In genomic region chr1:154352245-154352580, GRCh38 we compare ENCODE assay signal across 8 cellular contexts. TPM values are rescaled to one million over a fixed set of nuclear protein-coding genes. Genes with fewer than 3 reads are reported as not detected.
DNase-seq lines count a peak whose midpoint lies in the region; ATAC-seq and TF ChIP-seq lines count a peak whose summit lies in the region.

No MANE protein-coding gene starts in this region.

- H3K27me3 Mint-ChIP-seq in CD4-positive, alpha-beta memory T cell, result no peaks in the 10 kb centered on the region

- TF ChIP-seq POLR2A in Peyer's patch (IDR thresholded peaks at IDR 0.05), result no peak
- no peak for TF ChIP-seq POLR2A in esophagus muscularis mucosa (IDR thresholded peaks at IDR 0.05; ENCODE audit: low read depth)

- peak overlapping the region; percentile 69 to 77 for H3K4me3 ChIP-seq in CD4-positive, alpha-beta memory T cell (ENCODE audit: low read length in 2 of 2)
- H3K4me3 ChIP-seq in Peyer's patch (peak overlapping the region; percentile 33 to 59 (median 48)), esophagus muscularis mucosa (peak overlapping the region; percentile 47 to 56 (median 50)), parathyroid adenoma (ENCODE audit: low read depth, low read length) (peak overlapping the region; percentile 19)

- peaks cover 33 to 67% (median 48%) of the 10 kb centered on the region in 4 donors for H3K4me1 Mint-ChIP-seq in CD4-positive, alpha-beta memory T cell

- DNase-seq in CD4-positive, alpha-beta memory T cell, result peak in 1 of 5 donors; percentile 22
- DNase-seq in Peyer's patch (no peak), esophagus muscularis mucosa (ENCODE audit: extremely low spot score) (no peak), foreskin melanocyte (no peak)

- no peaks in the 10 kb centered on the region for H3K79me2 ChIP-seq in parathyroid adenoma

- peaks cover 0 to 2% (median 0%) of the 10 kb centered on the region in 8 donors for H3K9me3 Mint-ChIP-seq in CD4-positive, alpha-beta memory T cell

- peaks cover 59% of the 10 kb centered on the region for H3K4me1 ChIP-seq in CD4-positive, alpha-beta memory T cell (ENCODE audit: insufficient read depth, low read length)
- H3K4me1 ChIP-seq in Peyer's patch (peaks cover 5 to 38% (median 10%) of the 10 kb centered on the region in 4 donors), esophagus muscularis mucosa (peaks cover 19 to 39% (median 31%) of the 10 kb centered on the region in 4 donors), parathyroid adenoma (no peaks in the 10 kb centered on the region)

- H3K36me3 Mint-ChIP-seq in CD4-positive, alpha-beta memory T cell, result peaks cover 21 to 33% of the 10 kb centered on the region in 2 donors

- peak overlapping the region; percentile 88 for H2AFZ ChIP-seq in parathyroid adenoma

- peaks cover 25% of the 10 kb centered on the region for H3K36me3 ChIP-seq in CD4-positive, alpha-beta memory T cell (ENCODE audit: insufficient read depth, low read length)
- H3K36me3 ChIP-seq in Peyer's patch (peaks cover 0 to 11% (median 0%) of the 10 kb centered on the region in 3 donors), esophagus muscularis mucosa (peaks cover 23 to 33% (median 25%) of the 10 kb centered on the region in 4 donors), parathyroid adenoma (ENCODE audit: control insufficient read depth, insufficient read depth, low read length) (no peaks in the 10 kb centered on the region)

- WGBS in esophagus muscularis mucosa, result 21% methylated on average over 9 of the region's 9 CpGs

- peak overlapping the region; percentile 63 for H3K4me2 ChIP-seq in parathyroid adenoma (ENCODE audit: low read length)

- intact Hi-C loops in CD4-positive, alpha-beta memory T cell (cut with micrococcal nuclease), result loop anchor here (2.0 kb wide), 3 partner anchors 27 to 79 kb away; partner anchors contain the start of genes ATP8B2 and HAX1
- intact Hi-C loops in esophagus muscularis mucosa (cut with DNase I), result loop anchor here (5.0 to 10.0 kb wide), 3 partner anchors 53 to 203 kb away; partner anchors contain the start of genes IL6R and UBE2Q1

- no peak for TF ChIP-seq EP300 in esophagus muscularis mucosa (IDR thresholded peaks at IDR 0.05)

- CTCF ChIA-PET in CD4-positive, alpha-beta memory T cell (lab: Charles Lee; ENCODE audit: partially characterized antibody), result interaction anchor here (0.8 to 20.2 kb wide), 18 partner anchors 8 to 527 kb away, joined by 3 to 543 read pairs (median 5); partner anchors contain the start of gene ATP8B2

- no peaks in the 10 kb centered on the region for H3K9me3 ChIP-seq in CD4-positive, alpha-beta memory T cell (ENCODE audit: control insufficient read depth in 1 of 2, low read length in 2 of 2)
- no peaks in the 10 kb centered on the region for H3K9me3 ChIP-seq in Peyer's patch
- no peaks in the 10 kb centered on the region for H3K9me3 ChIP-seq in esophagus muscularis mucosa
- H3K9me3 ChIP-seq in parathyroid adenoma (ENCODE audit: control insufficient read depth, low read length), result no peaks in the 10 kb centered on the region

- POLR2A ChIA-PET in CD4-positive, alpha-beta memory T cell (lab: Charles Lee; ENCODE audit: partially characterized antibody), result interaction anchor here (0.6 to 23.5 kb wide), 14 partner anchors 10 to 132 kb away, joined by 3 to 728 read pairs (median 6); partner anchors contain the start of genes ATP8B2, IL6R and UBAP2L

- TF ChIP-seq CTCF in Peyer's patch (IDR thresholded peaks at IDR 0.05) (no peak), esophagus muscularis mucosa (IDR thresholded peaks at IDR 0.05) (no peak), parathyroid adenoma (IDR thresholded peaks at IDR 0.05) (no peak)

- H3K9ac ChIP-seq in parathyroid adenoma, result no peak overlapping the region

- peak overlapping the region; percentile 51 for H3K27ac ChIP-seq in CD4-positive, alpha-beta memory T cell (ENCODE audit: low read depth, low read length)
- H3K27ac ChIP-seq in Peyer's patch, result peak overlapping the region; percentile 64 to 89 (median 79)
- H3K27ac ChIP-seq in esophagus muscularis mucosa (replicated peaks in 1 of 4), result peak overlapping the region; percentile 73 to 78 (median 75)
- no peak overlapping the region for H3K27ac ChIP-seq in parathyroid adenoma

- ATAC-seq in HG03025 (IDR thresholded peaks at IDR 0.05; ENCODE audit: low FRiP score, unreplicated experiment) (no peak), HG03565 (IDR thresholded peaks at IDR 0.05; ENCODE audit: unreplicated experiment) (no peak), HG02981 (IDR thresholded peaks at IDR 0.05; ENCODE audit: unreplicated experiment) (no peak)

- no peaks in the 10 kb centered on the region for H3K27me3 ChIP-seq in CD4-positive, alpha-beta memory T cell (ENCODE audit: insufficient read depth, low read length)
- H3K27me3 ChIP-seq in Peyer's patch (no peaks in the 10 kb centered on the region), esophagus muscularis mucosa (no peaks in the 10 kb centered on the region), parathyroid adenoma (ENCODE audit: control insufficient read depth, insufficient read depth, low read length) (no peaks in the 10 kb centered on the region)

- H3K4me3 Mint-ChIP-seq in CD4-positive, alpha-beta memory T cell, result peak overlapping the region; percentile 84 to 95 (median 92)

- peak overlapping the region; percentile 38 to 96 (median 90) for H3K27ac Mint-ChIP-seq in CD4-positive, alpha-beta memory T cell

RNA-seq across cellular contexts. Expression of gene ATP8B2, which starts 26.9 kb away (rescaled TPM):
- 100 to 1,000 TPM; 186 TPM for total RNA-seq in CD4-positive, alpha-beta memory T cell
- 10 to 100 TPM; 53.5 to 95.4 TPM for polyA plus RNA-seq in CD4-positive, alpha-beta memory T cell
- total RNA-seq in Peyer's patch (10 to 100 TPM; 18.6 to 56.9 (median 31.8) TPM), esophagus muscularis mucosa (100 to 1,000 TPM; 108 to 178 (median 128) TPM)

RNA-seq across cellular contexts. Expression of gene AQP10, which starts 31.3 kb away (rescaled TPM):
- total RNA-seq in CD4-positive, alpha-beta memory T cell, result not detected
- polyA plus RNA-seq in CD4-positive, alpha-beta memory T cell, result not detected
- under 1 TPM in 1 of 4 donors, not detected in 3; 0.85 TPM for total RNA-seq in Peyer's patch
- not detected for total RNA-seq in esophagus muscularis mucosa

RNA-seq across cellular contexts. Expression of gene IL6R, which starts 52.9 kb away (rescaled TPM):
- 100 to 1,000 TPM; 101 to 106 TPM for total RNA-seq in CD4-positive, alpha-beta memory T cell
- polyA plus RNA-seq in CD4-positive, alpha-beta memory T cell, result 10 to 100 TPM; 54.6 to 73.0 TPM
- total RNA-seq in Peyer's patch (100 to 1,000 TPM in 2 of 4 donors, 10 to 100 TPM in 2; 56.1 to 140 (median 100) TPM), esophagus muscularis mucosa (10 to 100 TPM; 44.4 to 61.1 (median 54.9) TPM)

Comparison
In these comparisons a context has a peak if more than half of its experiments do, and no peak if none do; other contexts are left out.
1. H3K4me3 ChIP-seq: peak in every context shown above with its lines; median percentile 73 in CD4-positive, alpha-beta memory T cell; 50 in esophagus muscularis mucosa; 48 in Peyer's patch; 19 in parathyroid adenoma.